In the genomic region with DNA sequence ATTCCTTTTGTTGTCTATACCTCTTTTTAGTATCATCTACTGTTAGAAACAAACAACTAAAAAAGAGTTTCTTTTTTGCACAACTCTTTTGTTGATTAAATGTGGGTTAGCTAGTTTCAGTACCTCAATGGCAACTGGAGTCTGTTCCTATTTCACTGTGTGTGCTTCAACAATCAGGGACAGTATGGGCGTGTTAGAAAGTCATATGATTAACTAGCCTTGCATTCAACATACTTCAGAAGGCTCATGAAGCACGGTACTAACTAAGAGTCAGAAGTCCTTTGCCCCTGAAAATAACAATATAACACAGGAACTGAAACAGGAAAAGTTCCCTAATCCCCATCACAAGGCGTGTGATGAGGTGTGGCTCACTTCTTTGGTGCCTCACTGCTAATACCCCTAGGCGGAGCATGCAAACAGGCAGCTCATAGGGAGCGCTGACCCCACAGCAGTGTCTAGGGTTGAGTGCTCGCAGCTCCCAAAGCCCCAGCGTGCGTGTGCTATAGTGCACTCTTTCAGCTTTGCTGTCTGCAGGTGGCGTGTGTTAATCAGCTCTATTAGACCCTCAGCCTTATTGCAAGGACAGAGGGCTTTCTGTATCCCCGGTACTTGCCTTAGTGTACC, we compare ENCODE assay signal across 20 cellular contexts.
"Had no signal": no experiment of that assay in that cellular context is flagged by ENCODE, and none has a peak within 500 bp of the region (broad histone marks: within the 10 kb centered on the region; RNA-seq: fewer than 3 reads in every experiment).

No MANE protein-coding gene starts in this region.

- ATAC-seq: activated T-cell treated with anti-CD3 and anti-CD28 coated beads, Interleukin-2, amount 50 U/mL, for 4 hours had no signal

- H3K9me3 ChIP-seq: colonic mucosa, thyroid gland had no signal

- H3K27ac Mint-ChIP-seq: activated CD4-positive, alpha-beta T cell treated with anti-CD3 and anti-CD28 coated beads, Interleukin-2, amount 10 ng/mL, durations not matched to agents 7 days and 5 days; activated naive CD4-positive, alpha-beta T cell treated with anti-CD3 and anti-CD28 coated beads, Interleukin-2, amount 10 ng/mL, durations not matched to agents 7 days and 5 days; nephron progenitor cell had no signal

- H3K27me3 Mint-ChIP-seq: activated CD4-positive, alpha-beta T cell treated with anti-CD3 and anti-CD28 coated beads, Interleukin-2, amount 10 ng/mL, durations not matched to agents 7 days and 5 days; activated naive CD4-positive, alpha-beta T cell treated with anti-CD3 and anti-CD28 coated beads, Interleukin-2, amount 10 ng/mL, durations not matched to agents 7 days and 5 days had no signal

- H3K36me3 Mint-ChIP-seq: activated naive CD4-positive, alpha-beta T cell treated with anti-CD3 and anti-CD28 coated beads, Interleukin-2, amount 10 ng/mL, durations not matched to agents 7 days and 5 days had no signal

- H3K36me3 ChIP-seq: brain microvascular endothelial cell, colonic mucosa, thyroid gland had no signal

- H3K4me1 Mint-ChIP-seq: activated CD4-positive, alpha-beta T cell treated with anti-CD3 and anti-CD28 coated beads, Interleukin-2, amount 10 ng/mL, durations not matched to agents 7 days and 5 days; activated naive CD4-positive, alpha-beta T cell treated with anti-CD3 and anti-CD28 coated beads, Interleukin-2, amount 10 ng/mL, durations not matched to agents 7 days and 5 days; nephron progenitor cell had no signal

- DNase-seq: activated CD4-positive, alpha-beta T cell treated with anti-CD3 and anti-CD28 coated beads, Interleukin-2, amount 10 ng/mL, durations not matched to agents 7 days and 5 days; activated CD4-positive, CD25-positive, alpha-beta regulatory T cell; activated CD8-positive, alpha-beta memory T cell treated with anti-CD3 and anti-CD28 coated beads, Interleukin-2, amount 50 U/mL, for 4 hours; activated effector memory CD4-positive, alpha-beta T cell treated with Interleukin-2 at 50 U/mL for 16 hours; activated naive CD4-positive, alpha-beta T cell treated with anti-CD3 and anti-CD28 coated beads, Interleukin-2, amount 10 ng/mL, durations not matched to agents 7 days and 5 days; activated T-cell treated with anti-CD3 and anti-CD28 coated beads, Interleukin-2, amount 50 U/mL, for 4 hours; aorta; brain microvascular endothelial cell; central memory CD4-positive, alpha-beta T cell; colonic mucosa; foreskin melanocyte; glutamatergic neuron; hippocampal formation; midbrain; nephron progenitor cell; occipital lobe; retina; stimulated activated CD8-positive, alpha-beta memory T cell treated with anti-CD3 and anti-CD28 coated beads, Interleukin-4, amount 100 ng/mL, for 48 hours; stimulated activated naive CD4-positive, alpha-beta T cell treated with Interleukin-2 at 50 U/mL for 16 hours; thyroid gland had no signal

- H3K4me3 ChIP-seq: colonic mucosa, thyroid gland had no signal

- H3K4me1 ChIP-seq: colonic mucosa, thyroid gland had no signal

- H3K27me3 ChIP-seq: brain microvascular endothelial cell, colonic mucosa, thyroid gland had no signal

- H3K27ac ChIP-seq: brain microvascular endothelial cell, colonic mucosa, thyroid gland had no signal

- H3K4me3 Mint-ChIP-seq: activated CD4-positive, alpha-beta T cell treated with anti-CD3 and anti-CD28 coated beads, Interleukin-2, amount 10 ng/mL, durations not matched to agents 7 days and 5 days; activated naive CD4-positive, alpha-beta T cell treated with anti-CD3 and anti-CD28 coated beads, Interleukin-2, amount 10 ng/mL, durations not matched to agents 7 days and 5 days; activated T-cell treated with anti-CD3 and anti-CD28 coated beads, Interleukin-2, amount 50 U/mL, for 4 hours; nephron progenitor cell had no signal
